Comparison of ENCODE assay signal across 16 cellular contexts in the genomic region with DNA sequence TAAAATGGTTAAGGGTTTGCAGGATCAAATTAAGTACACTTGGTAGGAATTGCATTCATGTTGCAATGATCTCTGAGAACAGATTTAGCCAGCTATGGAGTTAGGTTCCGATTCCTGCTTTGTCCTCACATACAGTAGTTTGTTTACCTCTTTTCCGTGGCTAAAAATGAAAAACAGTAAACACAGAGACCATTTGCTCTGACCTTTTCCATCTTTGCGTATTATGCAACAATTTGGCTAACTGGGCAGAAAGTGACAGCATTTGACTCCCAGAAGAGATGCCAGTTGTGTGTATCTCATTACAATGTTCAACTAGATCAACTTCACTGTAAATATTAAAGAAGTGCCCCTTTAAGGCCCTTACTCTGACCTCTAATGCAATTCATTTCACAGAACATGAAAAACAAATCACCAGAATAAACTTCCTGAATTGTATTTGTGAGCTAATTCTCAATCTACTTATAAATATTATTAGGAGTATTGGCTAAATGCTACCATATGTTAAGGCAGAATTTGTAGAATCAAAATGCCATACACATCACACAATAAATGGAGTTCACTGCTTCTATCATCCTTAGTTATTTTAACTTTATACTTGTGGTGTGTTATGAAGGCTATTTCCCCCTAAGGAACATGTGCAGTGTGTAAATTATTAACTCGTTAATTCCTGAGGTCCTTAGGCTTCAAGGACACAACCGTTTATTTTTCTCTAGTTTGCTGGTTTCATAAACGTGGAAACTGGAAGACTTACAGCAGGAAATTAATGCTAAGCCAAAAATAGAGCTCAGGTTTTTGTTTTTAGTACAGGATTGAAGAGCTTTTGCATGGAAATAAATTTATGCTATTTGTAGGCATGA.
DNase-seq lines count a peak whose midpoint lies in the region; ATAC-seq, FAIRE-seq and TF ChIP-seq lines count a peak whose summit lies in the region.
"Had no signal": no experiment of that assay in that cellular context is flagged by ENCODE, and none has a peak within 500 bp of the region (broad histone marks: within the 10 kb centered on the region; RNA-seq: fewer than 3 reads in every experiment).

No MANE protein-coding gene starts in this region.

- H3K4me3 ChIP-seq in adipocyte (ENCODE audit: low read length) (peak overlapping the region; percentile 58), A673 (ENCODE audit: low read depth, low read length, poor library complexity, severe bottlenecking) (no peak overlapping the region)

- POLR2A ChIA-PET in A673 (lab: Charles Lee; ENCODE audit: low non-redundant PET): no interaction called here

- H3K27me3 ChIP-seq in adipocyte (replicated peaks; ENCODE audit: control insufficient read depth, insufficient read depth, low read length) (no peaks in the 10 kb centered on the region), A673 (replicated peaks; ENCODE audit: insufficient read depth, low read depth, low read length, poor library complexity) (no peaks in the 10 kb centered on the region)

- peak; percentile 45 for FAIRE-seq in GM18507 (lab: Jason Lieb, UNC)
- FAIRE-seq in urothelium cell line (lab: Jason Lieb, UNC): no peak
- FAIRE-seq: HTR-8/SVneo had no signal

- TF ChIP-seq CTCF in A673 (conservative IDR thresholded peaks at IDR 0.05; ENCODE audit: low read depth, low read length): no peak

- intact Hi-C loops in A673 (cut with micrococcal nuclease; ENCODE audit: unreplicated experiment): no loop called here

- peak overlapping the region; percentile 64 for H3K9ac ChIP-seq in adipocyte (ENCODE audit: low read length)

- H3K27ac ChIP-seq in A673 (ENCODE audit: low read depth, low read length, poor library complexity, severe bottlenecking): no peak overlapping the region
- H3K27ac ChIP-seq: VCaP had no signal

- H3K9me3 ChIP-seq in adipocyte (ENCODE audit: control insufficient read depth, low read length) (no peaks in the 10 kb centered on the region), A673 (ENCODE audit: low read depth, low read length, poor library complexity, severe bottlenecking) (no peaks in the 10 kb centered on the region)

- CTCF ChIA-PET in A673 (lab: Charles Lee): no interaction called here

- no TSS peak for BruUV-seq in A673 (replicated peaks; lab: Mats Ljungman, UMichigan)

- H3K4me1 ChIP-seq in adipocyte (ENCODE audit: control insufficient read depth, insufficient read depth, low read length) (peaks cover 74% of the 10 kb centered on the region), A673 (ENCODE audit: insufficient read depth, low read length, poor library complexity, severe bottlenecking) (peaks cover 8% of the 10 kb centered on the region)

- no peak for DNase-seq in GM18507 (ENCODE audit: extremely low spot score, insufficient read length, low read depth)
- peak; percentile 48 for DNase-seq in adipocyte (ENCODE audit: low read depth)
- DNase-seq in kidney tubule cell (ENCODE audit: low spot score): peak; percentile 47
- peak; percentile 87 for DNase-seq in renal cortical epithelial cell (ENCODE audit: low read depth)
- no peak for DNase-seq in NOMO-1 treated with dmso at 0.1 percent for 144 hours (lab: John Stamatoyannopoulos, UW; ENCODE audit: unreplicated experiment)
- no peak for DNase-seq in urothelium cell line (ENCODE audit: low spot score)
- DNase-seq in A673 (ENCODE audit: low spot score): no peak
- DNase-seq: activated CD4-positive, alpha-beta memory T cell treated with anti-CD3 and anti-CD28 coated beads, Interleukin-2, amount 10 ng/mL, durations not matched to agents 7 days and 5 days; activated T-cell treated with anti-CD3 and anti-CD28 coated beads, Interleukin-2, amount 50 U/mL, for 72 hours; DMS153; left cardiac atrium; NCI-H446; substantia nigra had no signal

- ATAC-seq in HG02763 (IDR thresholded peaks at IDR 0.05; ENCODE audit: unreplicated experiment): no peak
- ATAC-seq: activated T-cell treated with anti-CD3 and anti-CD28 coated beads, Interleukin-2, amount 50 U/mL, for 72 hours; left cardiac atrium had no signal

- no peaks in the 10 kb centered on the region for H3K36me3 ChIP-seq in adipocyte (ENCODE audit: control insufficient read depth, insufficient read depth, low read length, severe bottlenecking)
- H3K36me3 ChIP-seq in A673 (ENCODE audit: insufficient read depth, low read length, poor library complexity, severe bottlenecking): no peaks in the 10 kb centered on the region

Comparison
In these comparisons a context has a peak if more than half of its experiments do, and no peak if none do; other contexts are left out.
1. DNase-seq: peak in adipocyte (single experiment), kidney tubule cell (single experiment) and renal cortical epithelial cell (single experiment); none in GM18507 (single experiment), NOMO-1 treated with dmso at 0.1 percent for 144 hours (single experiment), urothelium cell line (single experiment) and A673 (single experiment).